In the genomic region with DNA sequence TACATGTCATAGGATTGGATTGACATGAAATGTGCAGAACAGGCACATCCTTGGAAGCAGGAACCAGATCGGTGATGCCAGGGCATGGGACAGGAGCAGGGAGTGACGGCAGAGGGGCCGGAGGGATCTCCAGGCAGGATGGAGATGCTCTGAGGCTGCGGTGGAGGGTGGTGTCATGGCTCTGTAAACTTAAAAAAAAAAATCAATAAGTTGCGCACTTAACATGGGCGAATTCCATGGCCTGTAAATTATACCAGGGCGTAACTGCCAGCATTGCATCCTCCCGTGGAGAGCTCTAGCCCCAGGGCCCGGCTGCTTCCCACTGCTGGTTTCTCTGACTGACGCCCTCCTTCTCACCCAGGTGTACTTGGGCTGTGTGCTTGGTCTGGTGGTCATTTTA, we compare ENCODE assay signal across 17 cellular contexts. TPM values are rescaled to one million over a fixed set of nuclear protein-coding genes. Genes with fewer than 3 reads are reported as not detected.
DNase-seq lines count a peak whose midpoint lies in the region; FAIRE-seq and TF ChIP-seq lines count a peak whose summit lies in the region.
"Had no signal": no experiment of that assay in that cellular context is flagged by ENCODE, and none has a peak within 500 bp of the region (broad histone marks: within the 10 kb centered on the region; RNA-seq: fewer than 3 reads in every experiment).

No MANE protein-coding gene starts in this region.

- no peaks in the 10 kb centered on the region for H4K20me1 ChIP-seq in keratinocyte (ENCODE audit: control insufficient read depth, extremely low read depth, insufficient read depth, low read length)
- no peaks in the 10 kb centered on the region for H4K20me1 ChIP-seq in MM.1S (ENCODE audit: insufficient read depth, low read length)

- peak overlapping the region; percentile 85 for H3K27ac Mint-ChIP-seq in progenitor cell of endocrine pancreas
- H3K27ac Mint-ChIP-seq: CD8-positive, alpha-beta T cell had no signal

- TF ChIP-seq CTCF in keratinocyte (optimal IDR thresholded peaks at IDR 0.05 in 1 of 3, IDR thresholded peaks at IDR 0.05 in 1 of 3, conservative IDR thresholded peaks at IDR 0.05 in 1 of 3; ENCODE audit: extremely low read depth in 1 of 3, insufficient read depth in 2 of 3, low read length in 3 of 3) (no peak), progenitor cell of endocrine pancreas (IDR thresholded peaks at IDR 0.05; ENCODE audit: unreplicated experiment) (no peak), MM.1S (IDR thresholded peaks at IDR 0.05; ENCODE audit: low read length) (no peak), GM13977 (IDR thresholded peaks at IDR 0.05; ENCODE audit: extremely low read depth, insufficient read depth, missing control alignments) (no peak)

- H3K4me2 ChIP-seq in keratinocyte (ENCODE audit: control insufficient read depth, extremely low read depth, insufficient read depth, low read depth, low read length) (peak overlapping the region; percentile 46), MM.1S (ENCODE audit: low read depth, low read length) (no peak overlapping the region)

- H3K9me3 ChIP-seq in keratinocyte (ENCODE audit: control insufficient read depth, low read depth, low read length) (no peaks in the 10 kb centered on the region), MM.1S (replicated peaks; ENCODE audit: insufficient read depth, low read length) (no peaks in the 10 kb centered on the region)
- H3K9me3 ChIP-seq: Caco-2 had no signal

- H3K4me3 Mint-ChIP-seq in progenitor cell of endocrine pancreas (ENCODE audit: low read depth): no peak overlapping the region
- H3K4me3 Mint-ChIP-seq: CD14-positive monocyte; CD8-positive, alpha-beta T cell; H9 had no signal

- H3K27ac ChIP-seq in keratinocyte (ENCODE audit: control insufficient read depth, insufficient read depth, low read length) (no peak overlapping the region), MM.1S (ENCODE audit: low read length) (no peak overlapping the region)
- H3K27ac ChIP-seq: 22Rv1 had no signal

- dilution Hi-C loops in keratinocyte (cut with MboI; ENCODE audit: extremely low pct_ligation_motif_present, low sequenced_read_pairs): no loop called here

- H3K36me3 ChIP-seq in keratinocyte (ENCODE audit: control insufficient read depth in 2 of 2, extremely low read depth in 1 of 2, insufficient read depth in 2 of 2, low read length in 2 of 2): no peaks in the 10 kb centered on the region
- H3K36me3 ChIP-seq in MM.1S (replicated peaks; ENCODE audit: insufficient read depth, low read length): no peaks in the 10 kb centered on the region

- H3K9me2 ChIP-seq in MM.1S (replicated peaks; ENCODE audit: insufficient read depth, low read length): no peaks in the 10 kb centered on the region

- H3K27me3 Mint-ChIP-seq in progenitor cell of endocrine pancreas: peaks cover 25% of the 10 kb centered on the region

- H3K4me3 ChIP-seq in keratinocyte (ENCODE audit: control insufficient read depth in 2 of 3, extremely low read depth in 1 of 3, insufficient read depth in 2 of 3, low read depth in 1 of 3, low read length in 3 of 3) (no peak overlapping the region), MM.1S (ENCODE audit: low read length) (no peak overlapping the region)

- H3K9me1 ChIP-seq in keratinocyte (ENCODE audit: control insufficient read depth, extremely low read depth, insufficient read depth, low read length): no peaks in the 10 kb centered on the region

- H3K4me1 ChIP-seq in keratinocyte (ENCODE audit: control insufficient read depth, extremely low read depth, insufficient read depth, low read length): peaks cover 29% of the 10 kb centered on the region
- H3K4me1 ChIP-seq in MM.1S (ENCODE audit: low read length): peaks cover 4% of the 10 kb centered on the region; the same call in 1 of the 2 replicates
- H3K4me1 ChIP-seq: Caco-2 had no signal

- no peaks in the 10 kb centered on the region for H3F3A ChIP-seq in MM.1S (ENCODE audit: insufficient read depth, low read length)

- peak in 2 of 3 experiments; percentile 4 to 39 for DNase-seq in NCI-H1417 (lab: John Stamatoyannopoulos, UW)
- DNase-seq in NCI-H1417 treated with DMSO at 0.1 percent for 48 hours (lab: John Stamatoyannopoulos, UW): no peak
- DNase-seq in NCI-H2107 treated with DMSO at 0.1 percent for 48 hours (lab: John Stamatoyannopoulos, UW; ENCODE audit: unreplicated experiment): peak; percentile 40
- no peak for DNase-seq in keratinocyte (ENCODE audit: low read depth, low spot score)
- DNase-seq in progenitor cell of endocrine pancreas (ENCODE audit: low spot score, unreplicated experiment): no peak
- no peak for DNase-seq in MM.1S
- DNase-seq in middle frontal gyrus (ENCODE audit: extremely low spot score, low spot score): no peak
- DNase-seq in GM13977 (ENCODE audit: low spot score): no peak
- DNase-seq: Caco-2; CD8-positive, alpha-beta T cell; GOT3; H9; IMR-90 had no signal

- H3K27me3 ChIP-seq in keratinocyte (ENCODE audit: control insufficient read depth, extremely low read depth, insufficient read depth, low read length) (no peaks in the 10 kb centered on the region), MM.1S (replicated peaks; ENCODE audit: insufficient read depth, low read length) (no peaks in the 10 kb centered on the region)

- in situ Hi-C loops in GM13977 (cut with MboI; ENCODE audit: low pct_unique_long_range_greater_than_20kb, low sequenced_read_pairs, unreplicated experiment): no loop called here

- H3K9ac ChIP-seq in keratinocyte (ENCODE audit: control insufficient read depth, extremely low read depth, insufficient read depth, low read length): no peak overlapping the region
- no peak overlapping the region for H3K9ac ChIP-seq in MM.1S (ENCODE audit: low read length)

- no peaks in the 10 kb centered on the region for H3K9me3 Mint-ChIP-seq in progenitor cell of endocrine pancreas (ENCODE audit: low read depth)
- H3K9me3 Mint-ChIP-seq: CD14-positive monocyte; CD8-positive, alpha-beta T cell; H9 had no signal

- H2AFZ ChIP-seq in keratinocyte (ENCODE audit: control insufficient read depth, low read length): peak overlapping the region; percentile 31
- no peak overlapping the region for H2AFZ ChIP-seq in MM.1S (ENCODE audit: low read length)

- peaks cover 34% of the 10 kb centered on the region for H3K4me1 Mint-ChIP-seq in progenitor cell of endocrine pancreas (ENCODE audit: low read depth)

- no peaks in the 10 kb centered on the region for H3K79me2 ChIP-seq in keratinocyte (ENCODE audit: control insufficient read depth, insufficient read depth, low read length)
- H3K79me2 ChIP-seq in MM.1S (ENCODE audit: low read length): no peaks in the 10 kb centered on the region

- FAIRE-seq in keratinocyte (lab: Jason Lieb, UNC): peak; percentile 77
- FAIRE-seq: GM18507 had no signal

- no peaks in the 10 kb centered on the region for H3K36me3 Mint-ChIP-seq in progenitor cell of endocrine pancreas (ENCODE audit: insufficient read depth)
- H3K36me3 Mint-ChIP-seq: CD14-positive monocyte; CD8-positive, alpha-beta T cell had no signal

RNA-seq across cellular contexts. Expression of a gene that starts 8.7 kb away (rescaled TPM):
- polyA plus RNA-seq in keratinocyte: 0.42 to 1.5 TPM (median 0.79 TPM) in 3 replicates
- 41.0 TPM for polyA plus RNA-seq in keratinocyte (2011; ENCODE audit: low read depth)
- polyA plus RNA-seq in keratinocyte (2011; cell fraction: cytosol; rRNA removed): 0.29 and 0.74 TPM in 2 replicates
- 1.9 and 4.7 TPM in 2 replicates for polyA plus RNA-seq in keratinocyte (2011; cell fraction: nucleus; rRNA removed)
- 1.1 and 57.8 TPM in 2 replicates for polyA plus RNA-seq in keratinocyte (2012; ENCODE audit: low replicate concordance)
- polyA minus RNA-seq in keratinocyte: 0.69 to 3.6 TPM (median 2.3 TPM) in 3 replicates
- not detected for polyA minus RNA-seq in keratinocyte (2011; cell fraction: cytosol; rRNA and poly(A)+ RNA removed)
- polyA minus RNA-seq in keratinocyte (2011; cell fraction: nucleus; rRNA and poly(A)+ RNA removed): 3.0 and 5.1 TPM in 2 replicates
- 1.9 TPM in 2 replicates for total RNA-seq in progenitor cell of endocrine pancreas
- total RNA-seq: Caco-2; CD8-positive, alpha-beta T cell; IMR-90 had no signal
- polyA plus RNA-seq: BJ, CD14-positive monocyte, IMR-90 had no signal

Comparison
In these comparisons a context has a peak if more than half of its experiments do, and no peak if none do; other contexts are left out.
1. DNase-seq: peak in NCI-H1417 (2 of 3) and NCI-H2107 treated with DMSO at 0.1 percent for 48 hours (single experiment); none in NCI-H1417 treated with DMSO at 0.1 percent for 48 hours (single experiment), keratinocyte (single experiment), progenitor cell of endocrine pancreas (single experiment), MM.1S (single experiment), middle frontal gyrus (single experiment) and GM13977 (single experiment).